8 cellular contexts compared by ENCODE assay signal in genomic region chr16:2785101-2785991, GRCh38. TPM values are rescaled to one million over a fixed set of nuclear protein-coding genes. Genes with fewer than 3 reads are reported as not detected.
DNase-seq lines count a peak whose midpoint lies in the region; ATAC-seq and TF ChIP-seq lines count a peak whose summit lies in the region.

No MANE protein-coding gene starts in this region.

- peak overlapping the region; percentile 54 for H3K4me3 Mint-ChIP-seq in activated CD4-positive, alpha-beta T cell treated with anti-CD3 and anti-CD28 coated beads, Interleukin-2, amount 10 ng/mL, durations not matched to agents 7 days and 5 days

- H3K4me1 Mint-ChIP-seq in activated CD4-positive, alpha-beta T cell treated with anti-CD3 and anti-CD28 coated beads, Interleukin-2, amount 10 ng/mL, durations not matched to agents 7 days and 5 days, result peaks cover 3% of the 10 kb centered on the region

- POLR2A ChIA-PET in activated CD4-positive, alpha-beta T cell treated with anti-CD3 and anti-CD28 coated beads, Interleukin-2, amount 10 ng/mL, durations not matched to agents 7 days and 5 days (lab: Charles Lee), result interaction anchor here (0.6 kb wide), 1 partner anchor 81 kb away, joined by 3 read pairs; no protein-coding TSS in a partner anchor

- H3K27me3 ChIP-seq in foreskin keratinocyte, result peaks cover 42% of the 10 kb centered on the region

- no peaks in the 10 kb centered on the region for H3K4me1 ChIP-seq in foreskin keratinocyte

- H3K36me3 Mint-ChIP-seq in activated CD4-positive, alpha-beta T cell treated with anti-CD3 and anti-CD28 coated beads, Interleukin-2, amount 10 ng/mL, durations not matched to agents 7 days and 5 days (ENCODE audit: low read depth), result no peaks in the 10 kb centered on the region

- no peaks in the 10 kb centered on the region for H3K9me3 Mint-ChIP-seq in activated CD4-positive, alpha-beta T cell treated with anti-CD3 and anti-CD28 coated beads, Interleukin-2, amount 10 ng/mL, durations not matched to agents 7 days and 5 days

- CTCF ChIA-PET in activated CD4-positive, alpha-beta T cell treated with anti-CD3 and anti-CD28 coated beads, Interleukin-2, amount 10 ng/mL, durations not matched to agents 7 days and 5 days (lab: Charles Lee), result interaction anchor here (1.0 to 1.7 kb wide), 5 partner anchors 9 to 83 kb away, joined by 3 to 6 read pairs (median 3); partner anchors contain the start of gene PRSS41

- in situ Hi-C loops in GM13976 (cut with MboI; ENCODE audit: low sequenced_read_pairs, unreplicated experiment), result no loop called here

- H3K27ac Mint-ChIP-seq in activated CD4-positive, alpha-beta T cell treated with anti-CD3 and anti-CD28 coated beads, Interleukin-2, amount 10 ng/mL, durations not matched to agents 7 days and 5 days, result peak overlapping the region; percentile 75

- no peak for TF ChIP-seq CTCF in GM13976 (IDR thresholded peaks at IDR 0.05; ENCODE audit: borderline replicate concordance, control extremely low read depth, extremely low read depth, insufficient read depth, missing control alignments)
- TF ChIP-seq CTCF in foreskin keratinocyte (conservative IDR thresholded peaks at IDR 0.05), result peak; percentile 33

- ATAC-seq in foreskin keratinocyte (peak; percentile 13), GM21825 (IDR thresholded peaks at IDR 0.05; ENCODE audit: unreplicated experiment) (no peak)

- no peak overlapping the region for H3K27ac ChIP-seq in foreskin keratinocyte

- DNase-seq in GM13976 (ENCODE audit: low spot score) (peak; percentile 43), foreskin keratinocyte (no peak), NCI-H2029 (lab: John Stamatoyannopoulos, UW) (no peak), GDM1 (lab: John Stamatoyannopoulos, UW) (no peak), DMS79 treated with DMSO at 0.1 percent for 48 hours (lab: John Stamatoyannopoulos, UW) (no peak)
- DNase-seq in activated CD4-positive, alpha-beta T cell treated with anti-CD3 and anti-CD28 coated beads, Interleukin-2, amount 10 ng/mL, durations not matched to agents 7 days and 5 days, result no peak
- DNase-seq in stimulated activated CD4-positive, alpha-beta T cell treated with anti-CD3 and anti-CD28 coated beads, Interleukin-1b, Interleukin-23, amount 100 ng/mL, for 4 hours (ENCODE audit: low read depth in 2 of 2), result peak; percentile 19 to 47

- H3K27me3 Mint-ChIP-seq in activated CD4-positive, alpha-beta T cell treated with anti-CD3 and anti-CD28 coated beads, Interleukin-2, amount 10 ng/mL, durations not matched to agents 7 days and 5 days, result peaks cover 17% of the 10 kb centered on the region

RNA-seq across cellular contexts. Expression of gene PRSS33, which starts 2.0 kb away (rescaled TPM):
- not detected for total RNA-seq in activated CD4-positive, alpha-beta T cell treated with anti-CD3 and anti-CD28 coated beads, Interleukin-2, amount 10 ng/mL, durations not matched to agents 7 days and 5 days
- total RNA-seq in foreskin keratinocyte, result not detected in 2 replicates
- not detected in 2 replicates for polyA plus RNA-seq in foreskin keratinocyte

RNA-seq across cellular contexts. Expression of gene ELOB, which starts 8.3 kb away (rescaled TPM):
- total RNA-seq in activated CD4-positive, alpha-beta T cell treated with anti-CD3 and anti-CD28 coated beads, Interleukin-2, amount 10 ng/mL, durations not matched to agents 7 days and 5 days, result 100 to 1,000 TPM; 224 to 249 TPM
- 270 and 285 TPM in 2 replicates for total RNA-seq in foreskin keratinocyte
- 561 and 595 TPM in 2 replicates for polyA plus RNA-seq in foreskin keratinocyte

RNA-seq across cellular contexts. Expression of gene PRSS41, which starts 12.9 kb away (rescaled TPM):
- not detected for total RNA-seq in activated CD4-positive, alpha-beta T cell treated with anti-CD3 and anti-CD28 coated beads, Interleukin-2, amount 10 ng/mL, durations not matched to agents 7 days and 5 days
- not detected in 2 replicates for total RNA-seq in foreskin keratinocyte
- polyA plus RNA-seq in foreskin keratinocyte, result not detected in 2 replicates

RNA-seq across cellular contexts. Expression of gene PRSS21, which starts 31.7 kb away (rescaled TPM):
- under 1 TPM; 0.27 to 0.67 TPM for total RNA-seq in activated CD4-positive, alpha-beta T cell treated with anti-CD3 and anti-CD28 coated beads, Interleukin-2, amount 10 ng/mL, durations not matched to agents 7 days and 5 days
- 5.6 and 8.1 TPM in 2 replicates for total RNA-seq in foreskin keratinocyte
- polyA plus RNA-seq in foreskin keratinocyte, result 10.8 and 11.2 TPM in 2 replicates

RNA-seq across cellular contexts. Expression of gene SRRM2, which starts 32.9 kb away (rescaled TPM):
- total RNA-seq in activated CD4-positive, alpha-beta T cell treated with anti-CD3 and anti-CD28 coated beads, Interleukin-2, amount 10 ng/mL, durations not matched to agents 7 days and 5 days, result 100 to 1,000 TPM; 512 to 565 TPM
- 149 and 160 TPM in 2 replicates for total RNA-seq in foreskin keratinocyte
- polyA plus RNA-seq in foreskin keratinocyte, result 294 and 299 TPM in 2 replicates

Comparison
In these comparisons a context has a peak if more than half of its experiments do, and no peak if none do; other contexts are left out.
1. DNase-seq: peak in GM13976 (single experiment) and stimulated activated CD4-positive, alpha-beta T cell treated with anti-CD3 and anti-CD28 coated beads, Interleukin-1b, Interleukin-23, amount 100 ng/mL, for 4 hours (2 of 2); none in activated CD4-positive, alpha-beta T cell treated with anti-CD3 and anti-CD28 coated beads, Interleukin-2, amount 10 ng/mL, durations not matched to agents 7 days and 5 days (single experiment), foreskin keratinocyte (0 of 2), NCI-H2029 (single experiment), GDM1 (single experiment) and DMS79 treated with DMSO at 0.1 percent for 48 hours (single experiment).